Comparison of ENCODE assay signal across 6 cellular contexts in genomic region chrY:15805985-15806384, GRCh38.
"Had no signal": no experiment of that assay in that cellular context is flagged by ENCODE, and none has a peak within 500 bp of the region (broad histone marks: within the 10 kb centered on the region; RNA-seq: fewer than 3 reads in every experiment).

No MANE protein-coding gene starts in this region.

- ATAC-seq: K562 had no signal

- DNase-seq: IMR-90, KBM-7, KG1 had no signal

- FAIRE-seq: HTR-8/SVneo, K562 had no signal

- H3K4me3 ChIP-seq: K562 had no signal

- H3K27ac ChIP-seq: HL-60 had no signal
